8 cellular contexts compared by ENCODE assay signal in the genomic region with DNA sequence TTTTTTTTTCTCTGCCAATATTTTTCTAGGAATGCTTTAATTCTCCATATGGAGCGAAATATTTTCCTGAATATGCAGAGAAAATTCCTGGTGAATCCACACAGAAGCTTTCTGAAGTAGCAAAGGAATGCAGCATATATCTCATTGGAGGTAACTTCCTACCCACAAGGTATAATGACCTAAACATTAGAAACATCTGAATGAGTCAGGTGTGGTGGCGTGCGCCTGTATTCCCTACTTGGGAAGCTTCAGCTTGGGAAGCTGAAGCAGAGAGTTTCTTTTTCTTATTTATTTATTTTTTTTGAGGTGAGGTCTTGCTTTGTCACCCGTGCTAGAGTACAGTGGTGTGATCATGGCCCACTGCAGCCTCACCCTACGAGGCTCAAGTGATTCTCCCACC.
"Had no signal": no experiment of that assay in that cellular context is flagged by ENCODE, and none has a peak within 500 bp of the region (broad histone marks: within the 10 kb centered on the region; RNA-seq: fewer than 3 reads in every experiment).

No MANE protein-coding gene starts in this region.

- H2AFZ ChIP-seq: GM23338 had no signal

- H3K4me2 ChIP-seq: GM23338 had no signal

- FAIRE-seq: H1, H54, K562 had no signal

- H3K4me3 ChIP-seq: GM23338, K562 had no signal

- H3K27ac ChIP-seq: HL-60 had no signal

- DNase-seq: H9, HCEC 1CT, IMR-90 had no signal

- ATAC-seq: GM23338, K562 had no signal
